ENCODE assay signal across 1 cellular context in the genomic region with DNA sequence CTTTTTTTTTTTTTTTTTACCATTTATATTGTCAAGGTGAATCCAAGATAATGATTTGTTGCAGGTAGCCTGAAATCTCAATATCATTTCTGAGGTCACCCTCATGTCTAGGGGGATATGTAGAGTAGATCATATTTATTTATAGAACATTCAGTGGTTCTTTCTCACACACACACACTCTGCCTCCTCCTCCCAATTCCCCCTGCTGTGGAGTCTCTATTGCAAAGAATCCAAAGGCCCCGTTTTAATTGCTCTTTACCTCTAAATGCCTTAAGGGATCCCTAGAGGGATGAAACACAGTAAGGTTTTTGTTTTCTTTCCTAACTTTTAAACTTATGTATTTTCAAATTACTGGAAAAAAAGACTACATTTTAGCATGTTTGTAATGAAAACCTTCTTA.
TF ChIP-seq lines count a peak whose summit lies in the region.

No MANE protein-coding gene starts in this region.

TF ChIP-seq in H1, 55 proteins besides CTCF, POLR2A, EP300 and RAD21:
- TF ChIP-seq, protein P1, sequence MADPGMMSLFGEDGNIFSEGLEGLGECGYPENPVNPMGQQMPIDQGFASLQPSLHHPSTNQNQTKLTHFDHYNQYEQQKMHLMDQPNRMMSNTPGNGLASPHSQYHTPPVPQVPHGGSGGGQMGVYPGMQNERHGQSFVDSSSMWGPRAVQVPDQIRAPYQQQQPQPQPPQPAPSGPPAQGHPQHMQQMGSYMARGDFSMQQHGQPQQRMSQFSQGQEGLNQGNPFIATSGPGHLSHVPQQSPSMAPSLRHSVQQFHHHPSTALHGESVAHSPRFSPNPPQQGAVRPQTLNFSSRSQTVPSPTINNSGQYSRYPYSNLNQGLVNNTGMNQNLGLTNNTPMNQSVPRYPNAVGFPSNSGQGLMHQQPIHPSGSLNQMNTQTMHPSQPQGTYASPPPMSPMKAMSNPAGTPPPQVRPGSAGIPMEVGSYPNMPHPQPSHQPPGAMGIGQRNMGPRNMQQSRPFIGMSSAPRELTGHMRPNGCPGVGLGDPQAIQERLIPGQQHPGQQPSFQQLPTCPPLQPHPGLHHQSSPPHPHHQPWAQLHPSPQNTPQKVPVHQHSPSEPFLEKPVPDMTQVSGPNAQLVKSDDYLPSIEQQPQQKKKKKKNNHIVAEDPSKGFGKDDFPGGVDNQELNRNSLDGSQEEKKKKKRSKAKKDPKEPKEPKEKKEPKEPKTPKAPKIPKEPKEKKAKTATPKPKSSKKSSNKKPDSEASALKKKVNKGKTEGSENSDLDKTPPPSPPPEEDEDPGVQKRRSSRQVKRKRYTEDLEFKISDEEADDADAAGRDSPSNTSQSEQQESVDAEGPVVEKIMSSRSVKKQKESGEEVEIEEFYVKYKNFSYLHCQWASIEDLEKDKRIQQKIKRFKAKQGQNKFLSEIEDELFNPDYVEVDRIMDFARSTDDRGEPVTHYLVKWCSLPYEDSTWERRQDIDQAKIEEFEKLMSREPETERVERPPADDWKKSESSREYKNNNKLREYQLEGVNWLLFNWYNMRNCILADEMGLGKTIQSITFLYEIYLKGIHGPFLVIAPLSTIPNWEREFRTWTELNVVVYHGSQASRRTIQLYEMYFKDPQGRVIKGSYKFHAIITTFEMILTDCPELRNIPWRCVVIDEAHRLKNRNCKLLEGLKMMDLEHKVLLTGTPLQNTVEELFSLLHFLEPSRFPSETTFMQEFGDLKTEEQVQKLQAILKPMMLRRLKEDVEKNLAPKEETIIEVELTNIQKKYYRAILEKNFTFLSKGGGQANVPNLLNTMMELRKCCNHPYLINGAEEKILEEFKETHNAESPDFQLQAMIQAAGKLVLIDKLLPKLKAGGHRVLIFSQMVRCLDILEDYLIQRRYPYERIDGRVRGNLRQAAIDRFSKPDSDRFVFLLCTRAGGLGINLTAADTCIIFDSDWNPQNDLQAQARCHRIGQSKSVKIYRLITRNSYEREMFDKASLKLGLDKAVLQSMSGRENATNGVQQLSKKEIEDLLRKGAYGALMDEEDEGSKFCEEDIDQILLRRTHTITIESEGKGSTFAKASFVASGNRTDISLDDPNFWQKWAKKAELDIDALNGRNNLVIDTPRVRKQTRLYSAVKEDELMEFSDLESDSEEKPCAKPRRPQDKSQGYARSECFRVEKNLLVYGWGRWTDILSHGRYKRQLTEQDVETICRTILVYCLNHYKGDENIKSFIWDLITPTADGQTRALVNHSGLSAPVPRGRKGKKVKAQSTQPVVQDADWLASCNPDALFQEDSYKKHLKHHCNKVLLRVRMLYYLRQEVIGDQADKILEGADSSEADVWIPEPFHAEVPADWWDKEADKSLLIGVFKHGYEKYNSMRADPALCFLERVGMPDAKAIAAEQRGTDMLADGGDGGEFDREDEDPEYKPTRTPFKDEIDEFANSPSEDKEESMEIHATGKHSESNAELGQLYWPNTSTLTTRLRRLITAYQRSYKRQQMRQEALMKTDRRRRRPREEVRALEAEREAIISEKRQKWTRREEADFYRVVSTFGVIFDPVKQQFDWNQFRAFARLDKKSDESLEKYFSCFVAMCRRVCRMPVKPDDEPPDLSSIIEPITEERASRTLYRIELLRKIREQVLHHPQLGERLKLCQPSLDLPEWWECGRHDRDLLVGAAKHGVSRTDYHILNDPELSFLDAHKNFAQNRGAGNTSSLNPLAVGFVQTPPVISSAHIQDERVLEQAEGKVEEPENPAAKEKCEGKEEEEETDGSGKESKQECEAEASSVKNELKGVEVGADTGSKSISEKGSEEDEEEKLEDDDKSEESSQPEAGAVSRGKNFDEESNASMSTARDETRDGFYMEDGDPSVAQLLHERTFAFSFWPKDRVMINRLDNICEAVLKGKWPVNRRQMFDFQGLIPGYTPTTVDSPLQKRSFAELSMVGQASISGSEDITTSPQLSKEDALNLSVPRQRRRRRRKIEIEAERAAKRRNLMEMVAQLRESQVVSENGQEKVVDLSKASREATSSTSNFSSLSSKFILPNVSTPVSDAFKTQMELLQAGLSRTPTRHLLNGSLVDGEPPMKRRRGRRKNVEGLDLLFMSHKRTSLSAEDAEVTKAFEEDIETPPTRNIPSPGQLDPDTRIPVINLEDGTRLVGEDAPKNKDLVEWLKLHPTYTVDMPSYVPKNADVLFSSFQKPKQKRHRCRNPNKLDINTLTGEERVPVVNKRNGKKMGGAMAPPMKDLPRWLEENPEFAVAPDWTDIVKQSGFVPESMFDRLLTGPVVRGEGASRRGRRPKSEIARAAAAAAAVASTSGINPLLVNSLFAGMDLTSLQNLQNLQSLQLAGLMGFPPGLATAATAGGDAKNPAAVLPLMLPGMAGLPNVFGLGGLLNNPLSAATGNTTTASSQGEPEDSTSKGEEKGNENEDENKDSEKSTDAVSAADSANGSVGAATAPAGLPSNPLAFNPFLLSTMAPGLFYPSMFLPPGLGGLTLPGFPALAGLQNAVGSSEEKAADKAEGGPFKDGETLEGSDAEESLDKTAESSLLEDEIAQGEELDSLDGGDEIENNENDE (IDR thresholded peaks at IDR 0.05; ENCODE audit: insufficient replicate concordance, low read length): peak; percentile 28
- no peak for TF ChIP-seq JUND (IDR thresholded peaks at IDR 0.05; ENCODE audit: low read length)
